In the genomic region with DNA sequence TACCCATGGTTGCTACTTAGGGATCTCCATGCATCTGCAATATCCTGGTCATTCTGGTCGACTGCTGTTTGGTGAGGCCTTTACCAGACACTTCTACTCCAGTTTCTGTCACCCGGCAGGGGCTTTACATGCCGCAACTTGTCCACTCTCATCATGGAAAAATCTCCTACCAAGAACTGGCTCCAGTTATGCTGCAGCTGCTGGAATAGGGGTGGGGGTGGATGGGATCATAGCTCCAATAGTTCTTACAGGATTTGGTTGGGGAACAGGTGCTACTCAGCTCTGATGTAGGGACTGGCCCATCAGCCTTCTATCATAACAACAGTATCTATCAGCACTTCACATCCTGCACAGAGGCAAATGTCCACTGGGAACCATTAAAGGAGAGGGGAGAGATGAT, we compare ENCODE assay signal across 23 cellular contexts. TPM values are rescaled to one million over a fixed set of nuclear protein-coding genes. Genes with fewer than 3 reads are reported as not detected.
DNase-seq lines count a peak whose midpoint lies in the region; ATAC-seq, FAIRE-seq and TF ChIP-seq lines count a peak whose summit lies in the region.
"Had no signal": no experiment of that assay in that cellular context is flagged by ENCODE, and none has a peak within 500 bp of the region (broad histone marks: within the 10 kb centered on the region; RNA-seq: fewer than 3 reads in every experiment).

No MANE protein-coding gene starts in this region.

- H3K27ac ChIP-seq in K562 (ENCODE audit: extremely low read depth, low read depth, low read length), result no peak overlapping the region

- POLR2A ChIA-PET in K562 (lab: Yijun Ruan, JAX), result interaction anchor here (1.0 kb wide), 1 partner anchor 16 kb away, joined by 4 read pairs; no protein-coding TSS in a partner anchor

- intact Hi-C loops in K562 (cut with micrococcal nuclease), result no loop called here

- H3K36me3 ChIP-seq in K562 (ENCODE audit: control insufficient read depth, insufficient read depth, low read length), result peaks cover 6% of the 10 kb centered on the region; the same call in 2 of the 3 replicates

- H3K79me2 ChIP-seq in K562 (ENCODE audit: control insufficient read depth, insufficient read depth, low read length), result peaks cover 90% of the 10 kb centered on the region

- FAIRE-seq in K562 (lab: Jason Lieb, UNC), result no peak
- peak; percentile 62 for FAIRE-seq in urothelium cell line (lab: Jason Lieb, UNC)
- FAIRE-seq: D721Med, GM12892, GM18507, H1 had no signal

- CTCF ChIA-PET in K562 (lab: Yijun Ruan, JAX; ENCODE audit: low intra/inter-chr PET ratio), result interaction anchor here (2.1 kb wide), 1 partner anchor 63 kb away, joined by 12 read pairs; no protein-coding TSS in a partner anchor

- TF ChIP-seq RAD21 in K562 (CRISPR knock-in tag; conservative IDR thresholded peaks at IDR 0.05 in 1 of 2, IDR thresholded peaks at IDR 0.05 in 1 of 2), result no peak

- no peak for TF ChIP-seq CTCF in K562 (IDR thresholded peaks at IDR 0.05 in 2 of 3, conservative IDR thresholded peaks at IDR 0.05 in 1 of 3; ENCODE audit: insufficient read depth in 2 of 3, low read depth in 1 of 3, low read length in 3 of 3)

- 0 out of 2 replicates have a peak, but pooled peaks cover 8% of the 10 kb centered on the region for H4K20me1 ChIP-seq in K562 (replicated peaks; ENCODE audit: control insufficient read depth, insufficient read depth, low read length)

- WGBS in K562 (ENCODE audit: insufficient coverage, low coverage, missing lambda C conversion rate), result 61% methylated on average over 3 of the region's 3 CpGs

- in situ Hi-C loops in K562 (cut with MboI), result no loop called here

- no peak for TF ChIP-seq POLR2A in K562 (conservative IDR thresholded peaks at IDR 0.05)

- no peaks in the 10 kb centered on the region for H3K27me3 ChIP-seq in K562 (ENCODE audit: control insufficient read depth in 2 of 2, insufficient read depth in 2 of 2, low read length in 2 of 2)

- peaks cover 24 to 52% of the 10 kb centered on the region in 2 experiments; a peak in 4 of 5 replicates for H3K4me1 ChIP-seq in K562 (replicated peaks in 1 of 2; ENCODE audit: control insufficient read depth in 2 of 2, insufficient read depth in 2 of 2, low read length in 2 of 2)

- TF ChIP-seq EP300 in K562 (IDR thresholded peaks at IDR 0.05; ENCODE audit: low read length), result no peak

- ATAC-seq in K562 (0 out of 3 replicates have a peak, but pooled peaks have one; percentile 11), HG03139 (IDR thresholded peaks at IDR 0.05; ENCODE audit: unreplicated experiment) (no peak), HG03378 (IDR thresholded peaks at IDR 0.05; ENCODE audit: unreplicated experiment) (no peak)
- ATAC-seq: SK-N-SH treated with all-trans-retinoic acid at 6 μM for 48 hours had no signal

- H3K9me3 ChIP-seq in K562 (replicated peaks; ENCODE audit: control insufficient read depth, insufficient read depth, low read depth, low read length), result no peaks in the 10 kb centered on the region

- DNase-seq in NCI-H345 (lab: John Stamatoyannopoulos, UW), result peak; percentile 27
- DNase-seq in NCI-H345 treated with DMSO at 0.1 percent for 48 hours (lab: John Stamatoyannopoulos, UW; ENCODE audit: unreplicated experiment), result no peak
- DNase-seq in NCI-H510A (lab: John Stamatoyannopoulos, UW), result peak; percentile 88
- no peak for DNase-seq in K562 (ENCODE audit: extremely low read depth in 1 of 4, low spot score in 3 of 4)
- no peak for DNase-seq in urothelium cell line (ENCODE audit: low spot score)
- no peak for DNase-seq in effector CD4-positive, alpha-beta T cell
- DNase-seq: ACHN; C1 segment of cervical spinal cord; CD8-positive, alpha-beta memory T cell; NCI-H2081; NCI-H446; NCI-H748 treated with DMSO at 0.1 percent for 48 hours; OCI-M1; Right ventricle myocardium superior; T-helper 1 cell; T1000 had no signal

- H3K4me2 ChIP-seq in K562 (ENCODE audit: insufficient read depth, low read length), result no peak overlapping the region

- no peak overlapping the region for H2AFZ ChIP-seq in K562 (ENCODE audit: low read depth, low read length)

- BruUV-seq in K562 (replicated peaks; lab: Mats Ljungman, UMichigan), result no TSS peak

- no peak overlapping the region for H3K9ac ChIP-seq in K562 (ENCODE audit: insufficient read depth in 1 of 2, low read depth in 2 of 2, low read length in 2 of 2)

- H3K4me3 ChIP-seq in K562, result no peak overlapping the region

- H3K9me1 ChIP-seq in K562 (ENCODE audit: control insufficient read depth, insufficient read depth, low read length), result peaks cover 3% of the 10 kb centered on the region

TF ChIP-seq in K562, 482 proteins besides CTCF, POLR2A, EP300 and RAD21:
- TF ChIP-seq MBD2 (IDR thresholded peaks at IDR 0.05; ENCODE audit: borderline replicate concordance, low read depth) (no peak), DMBX1 (CRISPR knock-in tag; IDR thresholded peaks at IDR 0.05; ENCODE audit: borderline replicate concordance) (no peak), MAZ (CRISPR knock-in tag; conservative IDR thresholded peaks at IDR 0.05 in 1 of 2, IDR thresholded peaks at IDR 0.05 in 1 of 2) (no peak), HCFC1 (IDR thresholded peaks at IDR 0.05; ENCODE audit: low read depth, low read length) (no peak)
- TF ChIP-seq, protein P1, sequence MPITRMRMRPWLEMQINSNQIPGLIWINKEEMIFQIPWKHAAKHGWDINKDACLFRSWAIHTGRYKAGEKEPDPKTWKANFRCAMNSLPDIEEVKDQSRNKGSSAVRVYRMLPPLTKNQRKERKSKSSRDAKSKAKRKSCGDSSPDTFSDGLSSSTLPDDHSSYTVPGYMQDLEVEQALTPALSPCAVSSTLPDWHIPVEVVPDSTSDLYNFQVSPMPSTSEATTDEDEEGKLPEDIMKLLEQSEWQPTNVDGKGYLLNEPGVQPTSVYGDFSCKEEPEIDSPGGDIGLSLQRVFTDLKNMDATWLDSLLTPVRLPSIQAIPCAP (CRISPR knock-in tag; IDR thresholded peaks at IDR 0.05; ENCODE audit: borderline replicate concordance), result no peak
TF ChIP-seq in K562: peak in this region for 0.

RNA-seq across cellular contexts. Expression of a gene that starts 51.6 kb away (rescaled TPM):
- total RNA-seq in K562 (2011; cell fraction: chromatin; rRNA removed; ENCODE audit: low replicate concordance), result 29.4 and 47.6 TPM in 2 replicates
- total RNA-seq in K562 (2011; cell fraction: nucleolus; rRNA removed), result 23.7 and 29.7 TPM in 2 replicates
- total RNA-seq in K562 (2011; cell fraction: nucleoplasm; rRNA removed), result 21.8 and 28.9 TPM in 2 replicates
- total RNA-seq in K562 (2014; rRNA removed) (32.9 and 35.4 TPM in 2 replicates), K562 (2014; rRNA removed; fragmentation: Illumina TruSeq; extraction: Trizol) (9.5 and 11.7 TPM in 2 replicates), K562 (2015; rRNA removed; fragmentation: Illumina TruSeq; extraction: Trizol) (10.1 and 11.3 TPM in 2 replicates), K562 (2021) (40.1 and 45.9 TPM in 2 replicates)
- polyA plus RNA-seq in K562 (2011; rRNA removed) (2.0 and 2.8 TPM in 2 replicates), K562 (2014; fragmentation: Illumina TruSeq; extraction: Trizol) (19.1 and 23.1 TPM in 2 replicates), K562 (2014; fragmentation: Nextera tagmentation; extraction: Ambion mirVana) (under 1 TPM; 0.21 to 0.28 TPM), K562 (2014; rRNA removed) (16.9 and 17.1 TPM in 2 replicates)
- polyA plus RNA-seq in K562 (2011; cell fraction: cytosol; rRNA removed), result 2.5 and 4.3 TPM in 2 replicates
- polyA plus RNA-seq in K562 (2011; cell fraction: nucleus; rRNA removed), result 5.0 and 12.3 TPM in 2 replicates
- 9.6 and 21.1 TPM in 2 replicates for polyA plus RNA-seq in K562 (2012)
- 3.7 and 6.3 TPM in 2 replicates for polyA minus RNA-seq in K562 (2011; rRNA and poly(A)+ RNA removed)
- polyA minus RNA-seq in K562 (2011; cell fraction: cytosol; rRNA and poly(A)+ RNA removed), result 15.0 and 16.0 TPM in 2 replicates
- polyA minus RNA-seq in K562 (2011; cell fraction: nucleus; rRNA and poly(A)+ RNA removed), result 4.1 and 4.7 TPM in 2 replicates

Comparison
In these comparisons a context has a peak if more than half of its experiments do, and no peak if none do; other contexts are left out.
1. DNase-seq: peak in NCI-H345 (single experiment) and NCI-H510A (single experiment); none in NCI-H345 treated with DMSO at 0.1 percent for 48 hours (single experiment), K562 (0 of 4), urothelium cell line (single experiment) and effector CD4-positive, alpha-beta T cell (single experiment).